In the genomic region with DNA sequence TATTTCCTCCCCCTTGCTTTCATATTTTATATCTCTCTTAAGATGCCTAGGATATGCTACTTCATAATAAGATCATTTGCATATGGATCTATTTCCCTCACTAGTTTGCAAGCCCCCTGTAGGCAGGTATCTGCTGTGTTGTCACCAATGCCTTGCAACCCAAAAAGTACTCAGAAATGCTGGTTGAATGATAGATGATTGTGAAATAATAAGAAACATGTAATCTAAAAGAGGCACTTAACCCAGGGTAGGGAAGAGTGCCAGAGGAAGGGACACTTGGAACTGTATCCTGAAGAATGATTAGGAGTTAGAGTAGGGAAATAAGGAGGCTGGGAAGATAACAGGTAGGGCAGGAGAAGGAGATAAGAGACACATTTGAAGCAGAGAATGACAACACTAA, we compare ENCODE assay signal across 1 cellular context.
TF ChIP-seq lines count a peak whose summit lies in the region.

No MANE protein-coding gene starts in this region.

TF ChIP-seq in K562, 482 proteins besides CTCF, POLR2A, EP300 and RAD21:
- no peak for TF ChIP-seq ZKSCAN3 (CRISPR knock-in tag; IDR thresholded peaks at IDR 0.05)
- no peak for TF ChIP-seq NCOA2 (IDR thresholded peaks at IDR 0.05; ENCODE audit: partially characterized antibody in 2 of 2)
- no peak for TF ChIP-seq NELFE (IDR thresholded peaks at IDR 0.05; ENCODE audit: insufficient read depth, insufficient read length)
- no peak for TF ChIP-seq EWSR1 (IDR thresholded peaks at IDR 0.05; ENCODE audit: borderline replicate concordance, low read depth, partially characterized antibody)
- no peak for TF ChIP-seq PRMT5 (CRISPR knock-in tag; IDR thresholded peaks at IDR 0.05)
- no peak for TF ChIP-seq ZNF696 (CRISPR knock-in tag; conservative IDR thresholded peaks at IDR 0.05)
- TF ChIP-seq HEY1 (CRISPR knock-in tag; IDR thresholded peaks at IDR 0.05; ENCODE audit: borderline replicate concordance): no peak
- no peak for TF ChIP-seq ZNF695 (CRISPR knock-in tag; IDR thresholded peaks at IDR 0.05)
- TF ChIP-seq, protein P1, sequence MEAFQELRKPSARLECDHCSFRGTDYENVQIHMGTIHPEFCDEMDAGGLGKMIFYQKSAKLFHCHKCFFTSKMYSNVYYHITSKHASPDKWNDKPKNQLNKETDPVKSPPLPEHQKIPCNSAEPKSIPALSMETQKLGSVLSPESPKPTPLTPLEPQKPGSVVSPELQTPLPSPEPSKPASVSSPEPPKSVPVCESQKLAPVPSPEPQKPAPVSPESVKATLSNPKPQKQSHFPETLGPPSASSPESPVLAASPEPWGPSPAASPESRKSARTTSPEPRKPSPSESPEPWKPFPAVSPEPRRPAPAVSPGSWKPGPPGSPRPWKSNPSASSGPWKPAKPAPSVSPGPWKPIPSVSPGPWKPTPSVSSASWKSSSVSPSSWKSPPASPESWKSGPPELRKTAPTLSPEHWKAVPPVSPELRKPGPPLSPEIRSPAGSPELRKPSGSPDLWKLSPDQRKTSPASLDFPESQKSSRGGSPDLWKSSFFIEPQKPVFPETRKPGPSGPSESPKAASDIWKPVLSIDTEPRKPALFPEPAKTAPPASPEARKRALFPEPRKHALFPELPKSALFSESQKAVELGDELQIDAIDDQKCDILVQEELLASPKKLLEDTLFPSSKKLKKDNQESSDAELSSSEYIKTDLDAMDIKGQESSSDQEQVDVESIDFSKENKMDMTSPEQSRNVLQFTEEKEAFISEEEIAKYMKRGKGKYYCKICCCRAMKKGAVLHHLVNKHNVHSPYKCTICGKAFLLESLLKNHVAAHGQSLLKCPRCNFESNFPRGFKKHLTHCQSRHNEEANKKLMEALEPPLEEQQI (IDR thresholded peaks at IDR 0.05): no peak
- peak; percentile 66 for TF ChIP-seq CEBPB (tag; IDR thresholded peaks at IDR 0.05)
- no peak for TF ChIP-seq CEBPG (CRISPR knock-in tag; IDR thresholded peaks at IDR 0.05)
- 0 out of 4 replicates have a peak, but pooled peaks of 1 of the 2 experiments have one; percentile 14 for TF ChIP-seq CEBPG (tag; conservative IDR thresholded peaks at IDR 0.05 in 1 of 2, IDR thresholded peaks at IDR 0.05 in 1 of 2)
- no peak for TF ChIP-seq MCM5 (IDR thresholded peaks at IDR 0.05; ENCODE audit: low read depth)
- no peak for TF ChIP-seq JUN (IDR thresholded peaks at IDR 0.05; ENCODE audit: borderline replicate concordance, low read depth, low read length)
- no peak for TF ChIP-seq JUN (CRISPR knock-in tag; IDR thresholded peaks at IDR 0.05; ENCODE audit: borderline replicate concordance)
- TF ChIP-seq CC2D1A (IDR thresholded peaks at IDR 0.05): no peak
